34 cellular contexts compared by ENCODE assay signal in the genomic region with DNA sequence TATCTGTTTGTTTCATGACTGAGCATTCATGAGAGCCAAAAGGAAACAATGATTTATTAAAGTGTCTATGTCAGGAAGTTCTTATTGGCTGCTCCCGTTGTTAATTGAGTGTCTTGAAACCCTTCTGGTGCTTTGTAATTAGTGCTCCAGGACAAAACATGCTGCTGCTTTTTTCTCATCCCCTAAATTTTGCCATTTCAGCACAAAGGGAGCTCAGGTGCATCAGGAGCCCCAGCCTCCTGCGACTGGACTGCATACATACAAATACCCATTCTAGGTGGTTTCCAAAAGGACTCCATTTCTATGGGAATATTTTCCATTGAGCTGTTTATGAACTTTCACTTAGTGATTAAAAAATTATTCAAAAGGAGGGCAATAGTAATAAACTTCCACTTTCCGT.
"Had no signal": no experiment of that assay in that cellular context is flagged by ENCODE, and none has a peak within 500 bp of the region (broad histone marks: within the 10 kb centered on the region; RNA-seq: fewer than 3 reads in every experiment).

No MANE protein-coding gene starts in this region.

- FAIRE-seq: bronchial epithelial cell, TTC549 had no signal

- H3K27ac ChIP-seq: adrenal gland, cardiac muscle cell, VCaP had no signal

- ATAC-seq: activated CD8-positive, alpha-beta memory T cell treated with anti-CD3 and anti-CD28 coated beads, Interleukin-2, amount 10 ng/mL, durations not matched to agents 7 days and 5 days; activated CD8-positive, alpha-beta T cell treated with anti-CD3 and anti-CD28 coated beads, Interleukin-2, amount 10 ng/mL, durations not matched to agents 7 days and 5 days had no signal

- DNase-seq: activated B cell treated with CpG ODN at 0.5 μM for 24 hours; activated CD4-positive, alpha-beta memory T cell treated with anti-CD3 and anti-CD28 coated beads, Interleukin-2, amount 10 ng/mL, durations not matched to agents 7 days and 5 days; activated CD4-positive, alpha-beta T cell treated with anti-CD3 and anti-CD28 coated beads for 4 hours; activated CD4-positive, alpha-beta T cell treated with anti-CD3 and anti-CD28 coated beads, Interleukin-2, amount 10 ng/mL, durations not matched to agents 24 days and 14 days; activated CD4-positive, alpha-beta T cell treated with anti-CD3 and anti-CD28 coated beads, Interleukin-2, amount 50 U/mL, for 48 hours; activated CD4-positive, CD25-positive, alpha-beta regulatory T cell treated with anti-CD3 and anti-CD28 coated beads, Interleukin-2, amount 50 U/mL, for 72 hours; activated CD8-positive, alpha-beta memory T cell treated with anti-CD3 and anti-CD28 coated beads for 24 hours; activated CD8-positive, alpha-beta memory T cell treated with anti-CD3 and anti-CD28 coated beads, Interleukin-2, amount 10 ng/mL, durations not matched to agents 7 days and 5 days; activated CD8-positive, alpha-beta memory T cell treated with anti-CD3 and anti-CD28 coated beads, Interleukin-2, amount 50 U/mL, for 48 hours; activated CD8-positive, alpha-beta T cell treated with anti-CD3 and anti-CD28 coated beads, Interleukin-2, amount 10 ng/mL, durations not matched to agents 7 days and 5 days; activated effector memory CD4-positive, alpha-beta T cell treated with Interleukin-2 at 50 U/mL for 16 hours; activated gamma-delta T cell; activated naive CD4-positive, alpha-beta T cell treated with anti-CD3 and anti-CD28 coated beads, Interleukin-2, amount 10 ng/mL, durations not matched to agents 7 days and 5 days; activated naive CD4-positive, alpha-beta T cell treated with Interleukin-2 at 50 U/mL for 16 hours; activated naive CD8-positive, alpha-beta T cell treated with anti-CD3 and anti-CD28 coated beads for 36 hours; activated T-cell treated with anti-CD3 and anti-CD28 coated beads, Interleukin-2, amount 50 U/mL, for 24 hours; activated T-cell treated with anti-CD3 and anti-CD28 coated beads, Interleukin-2, amount 50 U/mL, for 48 hours; adrenal gland; amniotic stem cell; caudate nucleus; cerebellar nuclear complex; T-helper 1 cell; T-helper 2 cell; T-helper 9 cell had no signal

- H3K9me3 Mint-ChIP-seq: activated CD4-positive, alpha-beta T cell treated with anti-CD3 and anti-CD28 coated beads, Interleukin-2, amount 10 ng/mL, durations not matched to agents 24 days and 14 days had no signal

- H3K4me1 ChIP-seq: adrenal gland had no signal

- H3K36me3 ChIP-seq: adrenal gland, ascending aorta, cardiac muscle cell had no signal

- H3K4me3 ChIP-seq: adrenal gland, ascending aorta, cardiac muscle cell had no signal

- H3K9me3 ChIP-seq: adrenal gland, ascending aorta had no signal

- H3K27me3 ChIP-seq: adrenal gland, ascending aorta, cardiac muscle cell had no signal

- H3K27ac Mint-ChIP-seq: activated B cell treated with CpG ODN at 0.5 μM for 24 hours; activated CD4-positive, alpha-beta memory T cell treated with anti-CD3 and anti-CD28 coated beads, Interleukin-2, amount 10 ng/mL, durations not matched to agents 7 days and 5 days; activated CD4-positive, alpha-beta T cell treated with anti-CD3 and anti-CD28 coated beads, Interleukin-2, amount 10 ng/mL, durations not matched to agents 24 days and 14 days; activated CD8-positive, alpha-beta memory T cell treated with anti-CD3 and anti-CD28 coated beads, Interleukin-2, amount 10 ng/mL, durations not matched to agents 7 days and 5 days; activated CD8-positive, alpha-beta T cell treated with anti-CD3 and anti-CD28 coated beads, Interleukin-2, amount 10 ng/mL, durations not matched to agents 7 days and 5 days; activated naive CD4-positive, alpha-beta T cell treated with anti-CD3 and anti-CD28 coated beads, Interleukin-2, amount 10 ng/mL, durations not matched to agents 7 days and 5 days; activated naive CD4-positive, alpha-beta T cell treated with anti-CD3 and anti-CD28 coated beads, Interleukin-2, amount 50 U/mL, for 24 hours; activated naive CD8-positive, alpha-beta T cell treated with anti-CD3 and anti-CD28 coated beads for 36 hours; activated T-cell treated with anti-CD3 and anti-CD28 coated beads, Interleukin-2, amount 50 U/mL, for 24 hours; activated T-helper 2 cell treated with anti-CD3 and anti-CD28 coated beads, Interferon-gamma antibody, Interleukin-2, Interleukin-4, amounts not matched to agents 10 μg/mL and 5 μg/mL and 100 μg/mL, durations not matched to agents 14 hours and 24 hours and 36 hours; brain; T-helper 1 cell treated with Interleukin-12 subunit alpha and Interleukin-12 subunit beta and Interleukin-4 antibody, amounts not matched to agents 30 μg/mL and 1 μg/mL, for 36 hours; T-helper 2 cell treated with Interferon-gamma antibody and Interleukin-4, amounts not matched to agents 5 μg/mL and 100 μg/mL, for 36 hours had no signal

- H3K36me3 Mint-ChIP-seq: activated CD8-positive, alpha-beta memory T cell treated with anti-CD3 and anti-CD28 coated beads, Interleukin-2, amount 10 ng/mL, durations not matched to agents 7 days and 5 days; activated naive CD4-positive, alpha-beta T cell treated with anti-CD3 and anti-CD28 coated beads, Interleukin-2, amount 10 ng/mL, durations not matched to agents 7 days and 5 days; activated naive CD4-positive, alpha-beta T cell treated with anti-CD3 and anti-CD28 coated beads, Interleukin-2, amount 50 U/mL, for 24 hours; activated naive CD8-positive, alpha-beta T cell treated with anti-CD3 and anti-CD28 coated beads for 36 hours; brain had no signal
